Comparison of ENCODE assay signal across 1 cellular context in the genomic region with DNA sequence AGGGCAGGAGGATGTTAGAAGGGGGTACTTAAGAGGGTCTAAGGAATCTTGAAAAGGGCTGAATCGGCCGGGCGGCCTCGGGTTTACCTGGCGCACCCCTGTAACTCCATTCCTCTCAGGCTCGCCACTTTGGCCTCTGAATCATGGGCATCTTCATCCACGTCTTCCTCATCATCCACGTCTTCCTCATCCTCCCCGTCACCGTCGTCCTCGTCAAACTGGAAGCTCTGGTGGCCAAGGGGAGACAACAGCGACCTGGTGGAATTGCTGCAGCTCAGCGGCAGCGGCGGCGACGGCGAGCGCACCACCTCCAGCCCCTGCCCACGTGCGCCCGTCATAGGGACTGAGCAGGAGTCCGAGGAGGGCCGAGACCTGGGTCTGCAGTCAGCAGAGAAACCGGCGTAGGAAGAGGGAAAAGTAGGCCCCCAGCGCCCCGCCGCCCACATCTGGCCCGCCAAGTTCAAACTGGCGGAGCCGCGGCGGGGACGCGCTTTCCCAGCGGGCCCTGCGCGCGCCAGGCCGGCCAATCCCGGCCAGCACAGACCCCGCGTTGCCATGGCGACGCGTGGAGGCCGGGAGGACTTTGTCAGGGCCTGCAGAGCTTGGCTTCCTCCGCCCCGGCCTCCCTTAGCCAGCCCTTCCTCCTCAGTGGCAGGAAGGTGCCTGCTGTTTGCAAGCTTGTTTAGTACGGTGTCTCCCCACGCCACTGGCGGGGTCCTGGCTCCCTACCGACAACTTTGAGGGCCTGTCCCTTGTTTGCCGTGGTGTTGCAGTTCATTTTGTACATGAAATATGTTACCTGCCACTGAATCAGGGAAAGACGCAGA.
A peak's percentile ranks its signal among the peaks of the same experiment; 100 is the strongest.
TF ChIP-seq lines count a peak whose summit lies in the region.

A gene with protein sequence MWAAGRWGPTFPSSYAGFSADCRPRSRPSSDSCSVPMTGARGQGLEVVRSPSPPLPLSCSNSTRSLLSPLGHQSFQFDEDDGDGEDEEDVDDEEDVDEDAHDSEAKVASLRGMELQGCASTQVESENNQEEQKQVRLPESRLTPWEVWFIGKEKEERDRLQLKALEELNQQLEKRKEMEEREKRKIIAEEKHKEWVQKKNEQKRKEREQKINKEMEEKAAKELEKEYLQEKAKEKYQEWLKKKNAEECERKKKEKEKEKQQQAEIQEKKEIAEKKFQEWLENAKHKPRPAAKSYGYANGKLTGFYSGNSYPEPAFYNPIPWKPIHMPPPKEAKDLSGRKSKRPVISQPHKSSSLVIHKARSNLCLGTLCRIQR (minus strand): TSS at position 467 of the 827 bp plus-strand sequence. CDS start 21 bp downstream, at position 446.

TF ChIP-seq in WTC11, 78 proteins besides CTCF, POLR2A, EP300 and RAD21 (continued from another document and continues in another):
- TF ChIP-seq ETV6 (CRISPR knock-in tag; IDR thresholded peaks at IDR 0.05) (peak; percentile 38; the same call in 1 of the 2 replicates), FOXJ3 (CRISPR knock-in tag; IDR thresholded peaks at IDR 0.05; ENCODE audit: borderline replicate concordance) (no peak), JAZF1 (CRISPR knock-in tag; IDR thresholded peaks at IDR 0.05) (no peak), CREM (CRISPR knock-in tag; IDR thresholded peaks at IDR 0.05) (peak; percentile 59; the same call in 1 of the 2 replicates), TCF7 (CRISPR knock-in tag; IDR thresholded peaks at IDR 0.05; ENCODE audit: low read depth) (no peak), NFE2L1 (CRISPR knock-in tag; IDR thresholded peaks at IDR 0.05) (no peak), ATF1 (CRISPR knock-in tag; IDR thresholded peaks at IDR 0.05) (peak; percentile 88; the same call in 1 of the 2 replicates), ZNF396 (CRISPR knock-in tag; IDR thresholded peaks at IDR 0.05; ENCODE audit: borderline replicate concordance) (no peak), ZNF317 (CRISPR knock-in tag; IDR thresholded peaks at IDR 0.05; ENCODE audit: borderline replicate concordance, low read depth) (no peak), KAT7 (CRISPR knock-in tag; IDR thresholded peaks at IDR 0.05; ENCODE audit: borderline replicate concordance) (peak; percentile 62; the same call in 1 of the 2 replicates), TEAD1 (CRISPR knock-in tag; IDR thresholded peaks at IDR 0.05) (peak; percentile 86), GRHL2 (CRISPR knock-in tag; IDR thresholded peaks at IDR 0.05; ENCODE audit: insufficient replicate concordance, severe bottlenecking) (no peak), ZBTB21 (CRISPR knock-in tag; IDR thresholded peaks at IDR 0.05; ENCODE audit: borderline replicate concordance) (no peak), PRRX2 (CRISPR knock-in tag; IDR thresholded peaks at IDR 0.05) (peak; percentile 74), FOXK1 (CRISPR knock-in tag; IDR thresholded peaks at IDR 0.05) (peak; percentile 49; the same call in 1 of the 2 replicates), GABPB1 (CRISPR knock-in tag; IDR thresholded peaks at IDR 0.05) (peak; percentile 67)
- TF ChIP-seq, protein P1, sequence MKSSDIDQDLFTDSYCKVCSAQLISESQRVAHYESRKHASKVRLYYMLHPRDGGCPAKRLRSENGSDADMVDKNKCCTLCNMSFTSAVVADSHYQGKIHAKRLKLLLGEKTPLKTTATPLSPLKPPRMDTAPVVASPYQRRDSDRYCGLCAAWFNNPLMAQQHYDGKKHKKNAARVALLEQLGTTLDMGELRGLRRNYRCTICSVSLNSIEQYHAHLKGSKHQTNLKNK (CRISPR knock-in tag; IDR thresholded peaks at IDR 0.05), result no peak
- TF ChIP-seq, protein P2, sequence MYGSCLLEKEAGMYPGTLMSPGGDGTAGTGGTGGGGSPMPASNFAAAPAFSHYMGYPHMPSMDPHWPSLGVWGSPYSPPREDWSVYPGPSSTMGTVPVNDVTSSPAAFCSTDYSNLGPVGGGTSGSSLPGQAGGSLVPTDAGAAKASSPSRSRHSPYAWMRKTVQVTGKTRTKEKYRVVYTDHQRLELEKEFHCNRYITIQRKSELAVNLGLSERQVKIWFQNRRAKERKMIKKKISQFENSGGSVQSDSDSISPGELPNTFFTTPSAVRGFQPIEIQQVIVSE (CRISPR knock-in tag; IDR thresholded peaks at IDR 0.05; ENCODE audit: borderline replicate concordance), result no peak
- TF ChIP-seq, protein P3, sequence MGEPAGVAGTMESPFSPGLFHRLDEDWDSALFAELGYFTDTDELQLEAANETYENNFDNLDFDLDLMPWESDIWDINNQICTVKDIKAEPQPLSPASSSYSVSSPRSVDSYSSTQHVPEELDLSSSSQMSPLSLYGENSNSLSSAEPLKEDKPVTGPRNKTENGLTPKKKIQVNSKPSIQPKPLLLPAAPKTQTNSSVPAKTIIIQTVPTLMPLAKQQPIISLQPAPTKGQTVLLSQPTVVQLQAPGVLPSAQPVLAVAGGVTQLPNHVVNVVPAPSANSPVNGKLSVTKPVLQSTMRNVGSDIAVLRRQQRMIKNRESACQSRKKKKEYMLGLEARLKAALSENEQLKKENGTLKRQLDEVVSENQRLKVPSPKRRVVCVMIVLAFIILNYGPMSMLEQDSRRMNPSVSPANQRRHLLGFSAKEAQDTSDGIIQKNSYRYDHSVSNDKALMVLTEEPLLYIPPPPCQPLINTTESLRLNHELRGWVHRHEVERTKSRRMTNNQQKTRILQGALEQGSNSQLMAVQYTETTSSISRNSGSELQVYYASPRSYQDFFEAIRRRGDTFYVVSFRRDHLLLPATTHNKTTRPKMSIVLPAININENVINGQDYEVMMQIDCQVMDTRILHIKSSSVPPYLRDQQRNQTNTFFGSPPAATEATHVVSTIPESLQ (CRISPR knock-in tag; IDR thresholded peaks at IDR 0.05), result no peak
- TF ChIP-seq, protein P4, sequence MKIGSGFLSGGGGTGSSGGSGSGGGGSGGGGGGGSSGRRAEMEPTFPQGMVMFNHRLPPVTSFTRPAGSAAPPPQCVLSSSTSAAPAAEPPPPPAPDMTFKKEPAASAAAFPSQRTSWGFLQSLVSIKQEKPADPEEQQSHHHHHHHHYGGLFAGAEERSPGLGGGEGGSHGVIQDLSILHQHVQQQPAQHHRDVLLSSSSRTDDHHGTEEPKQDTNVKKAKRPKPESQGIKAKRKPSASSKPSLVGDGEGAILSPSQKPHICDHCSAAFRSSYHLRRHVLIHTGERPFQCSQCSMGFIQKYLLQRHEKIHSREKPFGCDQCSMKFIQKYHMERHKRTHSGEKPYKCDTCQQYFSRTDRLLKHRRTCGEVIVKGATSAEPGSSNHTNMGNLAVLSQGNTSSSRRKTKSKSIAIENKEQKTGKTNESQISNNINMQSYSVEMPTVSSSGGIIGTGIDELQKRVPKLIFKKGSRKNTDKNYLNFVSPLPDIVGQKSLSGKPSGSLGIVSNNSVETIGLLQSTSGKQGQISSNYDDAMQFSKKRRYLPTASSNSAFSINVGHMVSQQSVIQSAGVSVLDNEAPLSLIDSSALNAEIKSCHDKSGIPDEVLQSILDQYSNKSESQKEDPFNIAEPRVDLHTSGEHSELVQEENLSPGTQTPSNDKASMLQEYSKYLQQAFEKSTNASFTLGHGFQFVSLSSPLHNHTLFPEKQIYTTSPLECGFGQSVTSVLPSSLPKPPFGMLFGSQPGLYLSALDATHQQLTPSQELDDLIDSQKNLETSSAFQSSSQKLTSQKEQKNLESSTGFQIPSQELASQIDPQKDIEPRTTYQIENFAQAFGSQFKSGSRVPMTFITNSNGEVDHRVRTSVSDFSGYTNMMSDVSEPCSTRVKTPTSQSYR (CRISPR knock-in tag; IDR thresholded peaks at IDR 0.05), result no peak
- TF ChIP-seq, protein P5, sequence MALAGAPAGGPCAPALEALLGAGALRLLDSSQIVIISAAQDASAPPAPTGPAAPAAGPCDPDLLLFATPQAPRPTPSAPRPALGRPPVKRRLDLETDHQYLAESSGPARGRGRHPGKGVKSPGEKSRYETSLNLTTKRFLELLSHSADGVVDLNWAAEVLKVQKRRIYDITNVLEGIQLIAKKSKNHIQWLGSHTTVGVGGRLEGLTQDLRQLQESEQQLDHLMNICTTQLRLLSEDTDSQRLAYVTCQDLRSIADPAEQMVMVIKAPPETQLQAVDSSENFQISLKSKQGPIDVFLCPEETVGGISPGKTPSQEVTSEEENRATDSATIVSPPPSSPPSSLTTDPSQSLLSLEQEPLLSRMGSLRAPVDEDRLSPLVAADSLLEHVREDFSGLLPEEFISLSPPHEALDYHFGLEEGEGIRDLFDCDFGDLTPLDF (CRISPR knock-in tag; IDR thresholded peaks at IDR 0.05), result no peak
- TF ChIP-seq, protein P6, sequence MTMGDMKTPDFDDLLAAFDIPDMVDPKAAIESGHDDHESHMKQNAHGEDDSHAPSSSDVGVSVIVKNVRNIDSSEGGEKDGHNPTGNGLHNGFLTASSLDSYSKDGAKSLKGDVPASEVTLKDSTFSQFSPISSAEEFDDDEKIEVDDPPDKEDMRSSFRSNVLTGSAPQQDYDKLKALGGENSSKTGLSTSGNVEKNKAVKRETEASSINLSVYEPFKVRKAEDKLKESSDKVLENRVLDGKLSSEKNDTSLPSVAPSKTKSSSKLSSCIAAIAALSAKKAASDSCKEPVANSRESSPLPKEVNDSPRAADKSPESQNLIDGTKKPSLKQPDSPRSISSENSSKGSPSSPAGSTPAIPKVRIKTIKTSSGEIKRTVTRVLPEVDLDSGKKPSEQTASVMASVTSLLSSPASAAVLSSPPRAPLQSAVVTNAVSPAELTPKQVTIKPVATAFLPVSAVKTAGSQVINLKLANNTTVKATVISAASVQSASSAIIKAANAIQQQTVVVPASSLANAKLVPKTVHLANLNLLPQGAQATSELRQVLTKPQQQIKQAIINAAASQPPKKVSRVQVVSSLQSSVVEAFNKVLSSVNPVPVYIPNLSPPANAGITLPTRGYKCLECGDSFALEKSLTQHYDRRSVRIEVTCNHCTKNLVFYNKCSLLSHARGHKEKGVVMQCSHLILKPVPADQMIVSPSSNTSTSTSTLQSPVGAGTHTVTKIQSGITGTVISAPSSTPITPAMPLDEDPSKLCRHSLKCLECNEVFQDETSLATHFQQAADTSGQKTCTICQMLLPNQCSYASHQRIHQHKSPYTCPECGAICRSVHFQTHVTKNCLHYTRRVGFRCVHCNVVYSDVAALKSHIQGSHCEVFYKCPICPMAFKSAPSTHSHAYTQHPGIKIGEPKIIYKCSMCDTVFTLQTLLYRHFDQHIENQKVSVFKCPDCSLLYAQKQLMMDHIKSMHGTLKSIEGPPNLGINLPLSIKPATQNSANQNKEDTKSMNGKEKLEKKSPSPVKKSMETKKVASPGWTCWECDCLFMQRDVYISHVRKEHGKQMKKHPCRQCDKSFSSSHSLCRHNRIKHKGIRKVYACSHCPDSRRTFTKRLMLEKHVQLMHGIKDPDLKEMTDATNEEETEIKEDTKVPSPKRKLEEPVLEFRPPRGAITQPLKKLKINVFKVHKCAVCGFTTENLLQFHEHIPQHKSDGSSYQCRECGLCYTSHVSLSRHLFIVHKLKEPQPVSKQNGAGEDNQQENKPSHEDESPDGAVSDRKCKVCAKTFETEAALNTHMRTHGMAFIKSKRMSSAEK (CRISPR knock-in tag; IDR thresholded peaks at IDR 0.05; ENCODE audit: borderline replicate concordance), result no peak
- TF ChIP-seq, protein P7, sequence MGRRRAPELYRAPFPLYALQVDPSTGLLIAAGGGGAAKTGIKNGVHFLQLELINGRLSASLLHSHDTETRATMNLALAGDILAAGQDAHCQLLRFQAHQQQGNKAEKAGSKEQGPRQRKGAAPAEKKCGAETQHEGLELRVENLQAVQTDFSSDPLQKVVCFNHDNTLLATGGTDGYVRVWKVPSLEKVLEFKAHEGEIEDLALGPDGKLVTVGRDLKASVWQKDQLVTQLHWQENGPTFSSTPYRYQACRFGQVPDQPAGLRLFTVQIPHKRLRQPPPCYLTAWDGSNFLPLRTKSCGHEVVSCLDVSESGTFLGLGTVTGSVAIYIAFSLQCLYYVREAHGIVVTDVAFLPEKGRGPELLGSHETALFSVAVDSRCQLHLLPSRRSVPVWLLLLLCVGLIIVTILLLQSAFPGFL (CRISPR knock-in tag; IDR thresholded peaks at IDR 0.05; ENCODE audit: borderline replicate concordance), result no peak
- TF ChIP-seq, protein P8, sequence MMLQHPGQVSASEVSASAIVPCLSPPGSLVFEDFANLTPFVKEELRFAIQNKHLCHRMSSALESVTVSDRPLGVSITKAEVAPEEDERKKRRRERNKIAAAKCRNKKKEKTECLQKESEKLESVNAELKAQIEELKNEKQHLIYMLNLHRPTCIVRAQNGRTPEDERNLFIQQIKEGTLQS (CRISPR knock-in tag; conservative IDR thresholded peaks at IDR 0.05), result no peak
- TF ChIP-seq, protein P9, sequence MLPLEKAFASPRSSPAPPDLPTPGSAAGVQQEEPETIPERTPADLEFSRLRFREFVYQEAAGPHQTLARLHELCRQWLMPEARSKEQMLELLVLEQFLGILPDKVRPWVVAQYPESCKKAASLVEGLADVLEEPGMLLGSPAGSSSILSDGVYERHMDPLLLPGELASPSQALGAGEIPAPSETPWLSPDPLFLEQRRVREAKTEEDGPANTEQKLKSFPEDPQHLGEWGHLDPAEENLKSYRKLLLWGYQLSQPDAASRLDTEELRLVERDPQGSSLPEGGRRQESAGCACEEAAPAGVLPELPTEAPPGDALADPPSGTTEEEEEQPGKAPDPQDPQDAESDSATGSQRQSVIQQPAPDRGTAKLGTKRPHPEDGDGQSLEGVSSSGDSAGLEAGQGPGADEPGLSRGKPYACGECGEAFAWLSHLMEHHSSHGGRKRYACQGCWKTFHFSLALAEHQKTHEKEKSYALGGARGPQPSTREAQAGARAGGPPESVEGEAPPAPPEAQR (CRISPR knock-in tag; IDR thresholded peaks at IDR 0.05), result no peak
- TF ChIP-seq, protein P10, sequence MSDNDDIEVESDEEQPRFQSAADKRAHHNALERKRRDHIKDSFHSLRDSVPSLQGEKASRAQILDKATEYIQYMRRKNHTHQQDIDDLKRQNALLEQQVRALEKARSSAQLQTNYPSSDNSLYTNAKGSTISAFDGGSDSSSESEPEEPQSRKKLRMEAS (CRISPR knock-in tag; IDR thresholded peaks at IDR 0.05), result peak; percentile 86
- TF ChIP-seq, protein P11, sequence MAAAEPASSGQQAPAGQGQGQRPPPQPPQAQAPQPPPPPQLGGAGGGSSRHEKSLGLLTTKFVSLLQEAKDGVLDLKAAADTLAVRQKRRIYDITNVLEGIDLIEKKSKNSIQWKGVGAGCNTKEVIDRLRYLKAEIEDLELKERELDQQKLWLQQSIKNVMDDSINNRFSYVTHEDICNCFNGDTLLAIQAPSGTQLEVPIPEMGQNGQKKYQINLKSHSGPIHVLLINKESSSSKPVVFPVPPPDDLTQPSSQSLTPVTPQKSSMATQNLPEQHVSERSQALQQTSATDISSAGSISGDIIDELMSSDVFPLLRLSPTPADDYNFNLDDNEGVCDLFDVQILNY (CRISPR knock-in tag; IDR thresholded peaks at IDR 0.05), result peak; percentile 79; the same call in 1 of the 2 replicates
- TF ChIP-seq, protein P12, sequence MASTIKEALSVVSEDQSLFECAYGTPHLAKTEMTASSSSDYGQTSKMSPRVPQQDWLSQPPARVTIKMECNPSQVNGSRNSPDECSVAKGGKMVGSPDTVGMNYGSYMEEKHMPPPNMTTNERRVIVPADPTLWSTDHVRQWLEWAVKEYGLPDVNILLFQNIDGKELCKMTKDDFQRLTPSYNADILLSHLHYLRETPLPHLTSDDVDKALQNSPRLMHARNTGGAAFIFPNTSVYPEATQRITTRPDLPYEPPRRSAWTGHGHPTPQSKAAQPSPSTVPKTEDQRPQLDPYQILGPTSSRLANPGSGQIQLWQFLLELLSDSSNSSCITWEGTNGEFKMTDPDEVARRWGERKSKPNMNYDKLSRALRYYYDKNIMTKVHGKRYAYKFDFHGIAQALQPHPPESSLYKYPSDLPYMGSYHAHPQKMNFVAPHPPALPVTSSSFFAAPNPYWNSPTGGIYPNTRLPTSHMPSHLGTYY (CRISPR knock-in tag; IDR thresholded peaks at IDR 0.05), result peak; percentile 87; the same call in 1 of the 2 replicates
